Comparison of ENCODE assay signal across 8 cellular contexts in genomic region chr19:7348587-7349230, GRCh38. TPM values are rescaled to one million over a fixed set of nuclear protein-coding genes. Genes with fewer than 3 reads are reported as not detected.
A peak's percentile ranks its signal among the peaks of the same experiment; 100 is the strongest.
DNase-seq lines count a peak whose midpoint lies in the region; ATAC-seq, FAIRE-seq and TF ChIP-seq lines count a peak whose summit lies in the region.

TSS of gene ARHGEF18 (plus strand) at chr19:7348937. CDS start at chr19:7362891, 13,954 bp downstream.

- H3K9ac ChIP-seq in MM.1S (ENCODE audit: low read length), result no peak within 1 kb of the TSS

- no peak for FAIRE-seq in frontal cortex (lab: Jason Lieb, UNC)

- H3K9me2 ChIP-seq in MM.1S (replicated peaks; ENCODE audit: insufficient read depth, low read length), result no peaks in the 10 kb centered on the region

- no peaks in the 10 kb centered on the region for H3K79me2 ChIP-seq in MM.1S (ENCODE audit: low read length)

- H2AFZ ChIP-seq in MM.1S (ENCODE audit: low read length), result no peak within 1 kb of the TSS

- H3K36me3 ChIP-seq in MG63 (no peaks in the 10 kb centered on the region), MM.1S (replicated peaks; ENCODE audit: insufficient read depth, low read length) (no peaks in the 10 kb centered on the region)

- TF ChIP-seq CTCF in MM.1S (IDR thresholded peaks at IDR 0.05; ENCODE audit: low read length), result no peak

- no peak within 1 kb of the TSS for H3K4me2 ChIP-seq in MM.1S (ENCODE audit: low read depth, low read length)

- H3K4me3 ChIP-seq in MG63 (no peak within 1 kb of the TSS), skin epidermis (peak within 1 kb of the TSS; percentile 7 to 38 (median 19)), MM.1S (ENCODE audit: low read length) (no peak within 1 kb of the TSS)

- peaks cover 20% of the 10 kb centered on the region for H3K4me1 ChIP-seq in MM.1S (ENCODE audit: low read length)

- no peaks in the 10 kb centered on the region for H4K20me1 ChIP-seq in MM.1S (ENCODE audit: insufficient read depth, low read length)

- H3K9me3 ChIP-seq in MG63, result peaks cover 5% of the 10 kb centered on the region
- H3K9me3 ChIP-seq in MM.1S (replicated peaks; ENCODE audit: insufficient read depth, low read length), result no peaks in the 10 kb centered on the region

- DNase-seq in Ammon's horn (ENCODE audit: low spot score) (peak; percentile 34), MG63 (no peak), frontal cortex (ENCODE audit: low spot score in 2 of 2) (no peak), MM.1S (no peak)
- DNase-seq in activated CD8-positive, alpha-beta memory T cell treated with anti-CD3 and anti-CD28 coated beads, Interleukin-2, amount 50 U/mL, for 4 hours, result peak; percentile 44

- no peaks in the 10 kb centered on the region for H3F3A ChIP-seq in MM.1S (ENCODE audit: insufficient read depth, low read length)

- H3K27me3 ChIP-seq in MG63 (peaks cover 20% of the 10 kb centered on the region), MM.1S (replicated peaks; ENCODE audit: insufficient read depth, low read length) (no peaks in the 10 kb centered on the region)

- ATAC-seq in GM18502 (IDR thresholded peaks at IDR 0.05; ENCODE audit: poor library complexity, unreplicated experiment) (no peak), HG03045 (IDR thresholded peaks at IDR 0.05; ENCODE audit: unreplicated experiment) (no peak)

- peak within 1 kb of the TSS in 15 of 21 experiments; percentile 2 to 92 (median 72) for H3K27ac ChIP-seq in skin epidermis
- H3K27ac ChIP-seq in MM.1S (ENCODE audit: low read length), result no peak within 1 kb of the TSS

RNA-seq across cellular contexts. Expression of gene ARHGEF18, which starts in this region (rescaled TPM):
- 27.0 and 39.0 TPM in 2 replicates for total RNA-seq in MG63 (2014; rRNA removed; shearing (Covaris generic); ENCODE audit: low replicate concordance)
- total RNA-seq in frontal cortex, result 26.1 TPM

Comparison
In these comparisons a context has a peak if more than half of its experiments do, and no peak if none do; other contexts are left out.
1. DNase-seq: peak in Ammon's horn (single experiment) and activated CD8-positive, alpha-beta memory T cell treated with anti-CD3 and anti-CD28 coated beads, Interleukin-2, amount 50 U/mL, for 4 hours (single experiment); none in MG63 (single experiment), frontal cortex (0 of 2) and MM.1S (single experiment).
2. H3K4me3 ChIP-seq: peak in skin epidermis (7 of 7); none in MG63 (single experiment) and MM.1S (single experiment).